Comparison of ENCODE assay signal across 29 cellular contexts in genomic region chr7:142791502-142791901, GRCh38. TPM values are rescaled to one million over a fixed set of nuclear protein-coding genes. Genes with fewer than 3 reads are reported as not detected.
DNase-seq lines count a peak whose midpoint lies in the region; ATAC-seq, FAIRE-seq and TF ChIP-seq lines count a peak whose summit lies in the region.
"Had no signal": no experiment of that assay in that cellular context is flagged by ENCODE, and none has a peak within 500 bp of the region (broad histone marks: within the 10 kb centered on the region; RNA-seq: fewer than 3 reads in every experiment).

No MANE protein-coding gene starts in this region.

- DNase-seq in activated CD8-positive, alpha-beta memory T cell treated with anti-CD3 and anti-CD28 coated beads for 24 hours: peak; percentile 72
- DNase-seq in activated CD8-positive, alpha-beta memory T cell treated with anti-CD3 and anti-CD28 coated beads, Interleukin-2, amount 50 U/mL, for 48 hours: no peak
- peak; percentile 11 for DNase-seq in activated CD4-positive, alpha-beta memory T cell treated with anti-CD3 and anti-CD28 coated beads for 36 hours
- no peak for DNase-seq in activated naive CD8-positive, alpha-beta T cell treated with anti-CD3 and anti-CD28 coated beads, Interleukin-2, amount 10 ng/mL, durations not matched to agents 7 days and 5 days
- no peak for DNase-seq in stimulated activated effector memory CD8-positive, alpha-beta T cell treated with anti-CD3 and anti-CD28 coated beads, Interleukin-12 subunit alpha, Interleukin-12 subunit beta, amount 100 ng/mL, for 72 hours (ENCODE audit: low spot score in 2 of 2)
- DNase-seq in H54 (ENCODE audit: insufficient read length, low spot score) (no peak), NCI-H1694 (lab: John Stamatoyannopoulos, UW) (no peak)
- DNase-seq: ACHN, DMS153, dorsolateral prefrontal cortex, gastrocnemius medialis, GF-D8, kidney glomerular epithelial cell, mesenchymal stem cell, MM.1S, NCI-H146, NCI-H69, nephron progenitor cell, posterior cingulate gyrus, SHP77, stomach, WERI-Rb-1 had no signal

- TF ChIP-seq POLR2A in H54 (IDR thresholded peaks at IDR 0.05; ENCODE audit: low read depth, low read length): no peak

- CTCF ChIA-PET in activated CD4-positive, alpha-beta memory T cell treated with anti-CD3 and anti-CD28 coated beads for 36 hours (lab: Charles Lee): interaction anchor here (20.0 kb wide), 1 partner anchor 19 kb away, joined by 390 read pairs; no protein-coding TSS in a partner anchor

- peak overlapping the region; percentile 100 for H3K4me3 Mint-ChIP-seq in activated CD4-positive, alpha-beta memory T cell treated with anti-CD3 and anti-CD28 coated beads for 36 hours
- H3K4me3 Mint-ChIP-seq in activated naive CD8-positive, alpha-beta T cell treated with anti-CD3 and anti-CD28 coated beads, Interleukin-2, amount 10 ng/mL, durations not matched to agents 7 days and 5 days: peak overlapping the region; percentile 81
- H3K4me3 Mint-ChIP-seq in stimulated activated effector memory CD8-positive, alpha-beta T cell treated with anti-CD3 and anti-CD28 coated beads, Interleukin-12 subunit alpha, Interleukin-12 subunit beta, amount 100 ng/mL, for 72 hours: peak overlapping the region; percentile 98
- H3K4me3 Mint-ChIP-seq: nephron progenitor cell had no signal

- H3K27me3 Mint-ChIP-seq in activated CD4-positive, alpha-beta memory T cell treated with anti-CD3 and anti-CD28 coated beads for 36 hours: no peaks in the 10 kb centered on the region
- no peaks in the 10 kb centered on the region for H3K27me3 Mint-ChIP-seq in activated naive CD8-positive, alpha-beta T cell treated with anti-CD3 and anti-CD28 coated beads, Interleukin-2, amount 10 ng/mL, durations not matched to agents 7 days and 5 days

- peak overlapping the region; percentile 100 for H3K27ac Mint-ChIP-seq in activated CD4-positive, alpha-beta memory T cell treated with anti-CD3 and anti-CD28 coated beads for 36 hours
- H3K27ac Mint-ChIP-seq in activated naive CD8-positive, alpha-beta T cell treated with anti-CD3 and anti-CD28 coated beads, Interleukin-2, amount 10 ng/mL, durations not matched to agents 7 days and 5 days: peak overlapping the region; percentile 99
- H3K27ac Mint-ChIP-seq in stimulated activated effector memory CD8-positive, alpha-beta T cell treated with anti-CD3 and anti-CD28 coated beads, Interleukin-12 subunit alpha, Interleukin-12 subunit beta, amount 100 ng/mL, for 72 hours: peak overlapping the region; percentile 100
- H3K27ac Mint-ChIP-seq: nephron progenitor cell had no signal

- H3K9me3 Mint-ChIP-seq in activated CD4-positive, alpha-beta memory T cell treated with anti-CD3 and anti-CD28 coated beads for 36 hours: no peaks in the 10 kb centered on the region
- H3K9me3 Mint-ChIP-seq in activated naive CD8-positive, alpha-beta T cell treated with anti-CD3 and anti-CD28 coated beads, Interleukin-2, amount 10 ng/mL, durations not matched to agents 7 days and 5 days: no peaks in the 10 kb centered on the region
- H3K9me3 Mint-ChIP-seq in stimulated activated effector memory CD8-positive, alpha-beta T cell treated with anti-CD3 and anti-CD28 coated beads, Interleukin-12 subunit alpha, Interleukin-12 subunit beta, amount 100 ng/mL, for 72 hours: no peaks in the 10 kb centered on the region
- H3K9me3 Mint-ChIP-seq: nephron progenitor cell had no signal

- POLR2A ChIA-PET in activated CD4-positive, alpha-beta memory T cell treated with anti-CD3 and anti-CD28 coated beads for 36 hours (lab: Charles Lee): interaction anchor here (17.9 kb wide), 1 partner anchor 17 kb away, joined by 517 read pairs; no protein-coding TSS in a partner anchor
- POLR2A ChIA-PET in activated naive CD8-positive, alpha-beta T cell treated with anti-CD3 and anti-CD28 coated beads, Interleukin-2, amount 10 ng/mL, durations not matched to agents 7 days and 5 days (lab: Charles Lee): interaction anchor here (1.0 to 21.1 kb wide), 5 partner anchors 6 to 483 kb away, joined by 3 to 1271 read pairs (median 4); no protein-coding TSS in a partner anchor

- no peak for FAIRE-seq in H54 (lab: Jason Lieb, UNC)
- FAIRE-seq: HepG2 had no signal

- peaks cover 36% of the 10 kb centered on the region for H3K4me1 Mint-ChIP-seq in activated CD4-positive, alpha-beta memory T cell treated with anti-CD3 and anti-CD28 coated beads for 36 hours (ENCODE audit: low read depth)
- H3K4me1 Mint-ChIP-seq in activated naive CD8-positive, alpha-beta T cell treated with anti-CD3 and anti-CD28 coated beads, Interleukin-2, amount 10 ng/mL, durations not matched to agents 7 days and 5 days: peaks cover 42% of the 10 kb centered on the region
- peaks cover 36% of the 10 kb centered on the region for H3K4me1 Mint-ChIP-seq in stimulated activated effector memory CD8-positive, alpha-beta T cell treated with anti-CD3 and anti-CD28 coated beads, Interleukin-12 subunit alpha, Interleukin-12 subunit beta, amount 100 ng/mL, for 72 hours

- peaks cover 78% of the 10 kb centered on the region for H3K36me3 Mint-ChIP-seq in activated CD4-positive, alpha-beta memory T cell treated with anti-CD3 and anti-CD28 coated beads for 36 hours
- H3K36me3 Mint-ChIP-seq in activated naive CD8-positive, alpha-beta T cell treated with anti-CD3 and anti-CD28 coated beads, Interleukin-2, amount 10 ng/mL, durations not matched to agents 7 days and 5 days: peaks cover 59% of the 10 kb centered on the region
- H3K36me3 Mint-ChIP-seq in stimulated activated effector memory CD8-positive, alpha-beta T cell treated with anti-CD3 and anti-CD28 coated beads, Interleukin-12 subunit alpha, Interleukin-12 subunit beta, amount 100 ng/mL, for 72 hours: peaks cover 91% of the 10 kb centered on the region

- intact Hi-C loops in activated CD4-positive, alpha-beta memory T cell treated with anti-CD3 and anti-CD28 coated beads for 36 hours (cut with micrococcal nuclease): no loop called here

- ATAC-seq in activated naive CD8-positive, alpha-beta T cell treated with anti-CD3 and anti-CD28 coated beads, Interleukin-2, amount 10 ng/mL, durations not matched to agents 7 days and 5 days (ENCODE audit: low read depth): no peak
- ATAC-seq in stimulated activated effector memory CD8-positive, alpha-beta T cell treated with anti-CD3 and anti-CD28 coated beads, Interleukin-12 subunit alpha, Interleukin-12 subunit beta, amount 100 ng/mL, for 72 hours: no peak
- no peak for ATAC-seq in GM18520 (IDR thresholded peaks at IDR 0.05; ENCODE audit: unreplicated experiment)
- ATAC-seq: esophagus mucosa, gastrocnemius medialis, HepG2 had no signal

RNA-seq across cellular contexts. Expression of gene PRSS2, which starts 20.7 kb away (rescaled TPM):
- total RNA-seq in activated CD4-positive, alpha-beta memory T cell treated with anti-CD3 and anti-CD28 coated beads for 36 hours: not detected
- total RNA-seq in activated naive CD8-positive, alpha-beta T cell treated with anti-CD3 and anti-CD28 coated beads, Interleukin-2, amount 10 ng/mL, durations not matched to agents 7 days and 5 days: not detected
- total RNA-seq: cardiac muscle cell; dorsolateral prefrontal cortex; esophagus mucosa; gastrocnemius medialis; H4; HepG2; T-helper 1 cell treated with Interleukin-12 subunit alpha and Interleukin-12 subunit beta and Interleukin-4 antibody, amounts not matched to agents 30 ng/mL and 1 ng/mL, for 36 hours; urinary bladder had no signal

RNA-seq across cellular contexts. Expression of gene PRSS1, which starts 42.2 kb away (rescaled TPM):
- not detected for total RNA-seq in activated CD4-positive, alpha-beta memory T cell treated with anti-CD3 and anti-CD28 coated beads for 36 hours
- total RNA-seq in activated naive CD8-positive, alpha-beta T cell treated with anti-CD3 and anti-CD28 coated beads, Interleukin-2, amount 10 ng/mL, durations not matched to agents 7 days and 5 days: not detected
- total RNA-seq: cardiac muscle cell; dorsolateral prefrontal cortex; esophagus mucosa; gastrocnemius medialis; H4; HepG2; T-helper 1 cell treated with Interleukin-12 subunit alpha and Interleukin-12 subunit beta and Interleukin-4 antibody, amounts not matched to agents 30 ng/mL and 1 ng/mL, for 36 hours; urinary bladder had no signal

Comparison
In these comparisons a context has a peak if more than half of its experiments do, and no peak if none do; other contexts are left out.
1. DNase-seq: peak in activated CD8-positive, alpha-beta memory T cell treated with anti-CD3 and anti-CD28 coated beads for 24 hours (single experiment) and activated CD4-positive, alpha-beta memory T cell treated with anti-CD3 and anti-CD28 coated beads for 36 hours (single experiment); none in activated CD8-positive, alpha-beta memory T cell treated with anti-CD3 and anti-CD28 coated beads, Interleukin-2, amount 50 U/mL, for 48 hours (single experiment), activated naive CD8-positive, alpha-beta T cell treated with anti-CD3 and anti-CD28 coated beads, Interleukin-2, amount 10 ng/mL, durations not matched to agents 7 days and 5 days (single experiment), stimulated activated effector memory CD8-positive, alpha-beta T cell treated with anti-CD3 and anti-CD28 coated beads, Interleukin-12 subunit alpha, Interleukin-12 subunit beta, amount 100 ng/mL, for 72 hours (0 of 2), H54 (single experiment) and NCI-H1694 (single experiment).
2. Peak in every context shown above with its lines, with median percentiles within 50 percentile points of each other: H3K27ac Mint-ChIP-seq and H3K4me3 Mint-ChIP-seq.